ENCODE assay signal across 1 cellular context in the genomic region with DNA sequence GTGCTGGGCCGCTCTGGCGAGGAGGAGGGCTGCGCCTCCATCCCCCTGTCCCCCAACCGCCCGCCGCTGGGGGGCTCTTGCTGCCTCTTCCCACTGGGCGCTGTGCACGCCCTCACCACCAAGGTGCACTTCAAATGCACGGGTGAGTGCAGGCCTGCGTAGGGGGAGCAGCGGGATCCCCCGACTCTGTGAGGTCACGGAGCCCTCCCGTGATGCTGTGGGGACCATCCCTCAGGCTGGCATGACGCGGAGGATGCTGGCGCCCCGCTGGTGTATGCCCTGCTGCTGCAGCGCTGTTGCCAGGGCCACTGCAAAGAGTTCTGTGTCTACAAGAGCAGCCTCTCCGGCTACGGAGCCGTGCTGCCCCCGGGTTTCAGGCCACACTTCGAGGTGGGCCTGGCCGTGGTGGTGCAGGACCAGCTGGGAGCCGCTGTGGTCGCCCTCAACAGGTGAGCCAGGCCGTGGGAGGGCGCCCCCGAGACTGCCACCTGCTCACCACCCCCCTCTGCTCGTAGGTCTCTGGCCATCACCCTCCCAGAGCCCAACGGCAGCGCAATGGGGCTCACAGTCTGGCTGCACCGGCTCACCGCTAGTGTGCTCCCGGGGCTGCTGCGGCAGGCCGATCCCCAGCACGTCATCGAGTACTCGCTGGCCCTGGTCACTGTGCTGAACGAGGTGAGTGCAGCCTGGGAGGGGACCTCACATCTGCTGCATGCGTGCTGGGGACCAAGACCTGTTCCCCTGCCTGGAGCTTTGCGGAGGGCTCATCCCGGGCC. TPM values are rescaled to one million over a fixed set of nuclear protein-coding genes. Genes with fewer than 3 reads are reported as not detected.
"Had no signal": no experiment of that assay in that cellular context is flagged by ENCODE, and none has a peak within 500 bp of the region (broad histone marks: within the 10 kb centered on the region; RNA-seq: fewer than 3 reads in every experiment).

No MANE protein-coding gene starts in this region.

RNA-seq across cellular contexts. Expression of a gene that starts 9.7 kb away (rescaled TPM):
- total RNA-seq: mononuclear cell had no signal
